Comparison of ENCODE assay signal across 1 cellular context in genomic region chr6:140062042-140063041, GRCh38.
TF ChIP-seq lines count a peak whose summit lies in the region.

No MANE protein-coding gene starts in this region.

TF ChIP-seq in SK-N-SH treated with all-trans-retinoic acid at 6 μM for 48 hours, 23 proteins besides CTCF, POLR2A, EP300 and RAD21 (continued from another document):
- peak; percentile 31; the same call in 1 of the 2 replicates for TF ChIP-seq TOX (CRISPR knock-in tag; IDR thresholded peaks at IDR 0.05; ENCODE audit: borderline replicate concordance)
- TF ChIP-seq ZNF8 (CRISPR knock-in tag; IDR thresholded peaks at IDR 0.05), result peak; percentile 10; the same call in 1 of the 2 replicates
- peak; percentile 41; the same call in 1 of the 2 replicates for TF ChIP-seq CSRNP3 (CRISPR knock-in tag; IDR thresholded peaks at IDR 0.05)
- no peak for TF ChIP-seq OSR1 (CRISPR knock-in tag; IDR thresholded peaks at IDR 0.05)
- no peak for TF ChIP-seq ZC3H10 (CRISPR knock-in tag; IDR thresholded peaks at IDR 0.05)
- TF ChIP-seq CSDC2 (CRISPR knock-in tag; IDR thresholded peaks at IDR 0.05), result no peak
- no peak for TF ChIP-seq RARB (CRISPR knock-in tag; IDR thresholded peaks at IDR 0.05)
